In genomic region chr6:96836579-96837137, GRCh38 we compare ENCODE assay signal across 8 cellular contexts. TPM values are rescaled to one million over a fixed set of nuclear protein-coding genes. Genes with fewer than 3 reads are reported as not detected.
A peak's percentile ranks its signal among the peaks of the same experiment; 100 is the strongest.
DNase-seq lines count a peak whose midpoint lies in the region; ATAC-seq and TF ChIP-seq lines count a peak whose summit lies in the region.

No MANE protein-coding gene starts in this region.

- no peak for TF ChIP-seq CTCF in right atrium auricular region (IDR thresholded peaks at IDR 0.05)

- H3K27ac Mint-ChIP-seq in activated T-helper 1 cell treated with anti-CD3 and anti-CD28 coated beads, Interleukin-12 subunit alpha, Interleukin-12 subunit beta, Interleukin-2, Interleukin-4 antibody, amounts not matched to agents 30 ng/mL and 10 ng/mL and 1 ng/mL, durations not matched to agents 14 hours and 24 hours and 36 hours, result peak overlapping the region; percentile 73

- peaks cover 43% of the 10 kb centered on the region for H3K27me3 Mint-ChIP-seq in activated T-helper 1 cell treated with anti-CD3 and anti-CD28 coated beads, Interleukin-12 subunit alpha, Interleukin-12 subunit beta, Interleukin-2, Interleukin-4 antibody, amounts not matched to agents 30 ng/mL and 10 ng/mL and 1 ng/mL, durations not matched to agents 14 hours and 24 hours and 36 hours (ENCODE audit: insufficient read depth)

- no peaks in the 10 kb centered on the region for H3K9me3 Mint-ChIP-seq in activated T-helper 1 cell treated with anti-CD3 and anti-CD28 coated beads, Interleukin-12 subunit alpha, Interleukin-12 subunit beta, Interleukin-2, Interleukin-4 antibody, amounts not matched to agents 30 ng/mL and 10 ng/mL and 1 ng/mL, durations not matched to agents 14 hours and 24 hours and 36 hours

- intact Hi-C loops in activated T-helper 1 cell treated with anti-CD3 and anti-CD28 coated beads, Interleukin-12 subunit alpha, Interleukin-12 subunit beta, Interleukin-2, Interleukin-4 antibody, amounts not matched to agents 30 ng/mL and 10 ng/mL and 1 ng/mL, durations not matched to agents 14 hours and 24 hours and 36 hours (cut with micrococcal nuclease), result loop anchor here (1.0 to 5.0 kb wide), 9 partner anchors 48 to 1259 kb away; partner anchors contain the start of genes KLHL32, MANEA, MMS22L and NDUFAF4

- H3K4me1 Mint-ChIP-seq in activated T-helper 1 cell treated with anti-CD3 and anti-CD28 coated beads, Interleukin-12 subunit alpha, Interleukin-12 subunit beta, Interleukin-2, Interleukin-4 antibody, amounts not matched to agents 30 ng/mL and 10 ng/mL and 1 ng/mL, durations not matched to agents 14 hours and 24 hours and 36 hours (ENCODE audit: low read depth), result peaks cover 41% of the 10 kb centered on the region

- peak overlapping the region; percentile 93 for H3K4me3 Mint-ChIP-seq in activated T-helper 1 cell treated with anti-CD3 and anti-CD28 coated beads, Interleukin-12 subunit alpha, Interleukin-12 subunit beta, Interleukin-2, Interleukin-4 antibody, amounts not matched to agents 30 ng/mL and 10 ng/mL and 1 ng/mL, durations not matched to agents 14 hours and 24 hours and 36 hours

- DNase-seq in NCI-H1105 treated with DMSO at 0.1 percent for 48 hours (lab: John Stamatoyannopoulos, UW) (peak; percentile 38), NCI-H1105 (lab: John Stamatoyannopoulos, UW) (no peak), KBM-7 (peak; percentile 63), right atrium auricular region (ENCODE audit: low spot score) (no peak), skeletal muscle cell (ENCODE audit: low read depth) (no peak), CD1c-positive myeloid dendritic cell (ENCODE audit: extremely low spot score) (no peak)
- no peak for DNase-seq in activated T-helper 1 cell treated with anti-CD3 and anti-CD28 coated beads, Interleukin-12 subunit alpha, Interleukin-12 subunit beta, Interleukin-2, Interleukin-4 antibody, amounts not matched to agents 30 ng/mL and 10 ng/mL and 1 ng/mL, durations not matched to agents 14 hours and 24 hours and 36 hours (ENCODE audit: low spot score)

- peaks cover 2% of the 10 kb centered on the region for H3K36me3 Mint-ChIP-seq in activated T-helper 1 cell treated with anti-CD3 and anti-CD28 coated beads, Interleukin-12 subunit alpha, Interleukin-12 subunit beta, Interleukin-2, Interleukin-4 antibody, amounts not matched to agents 30 ng/mL and 10 ng/mL and 1 ng/mL, durations not matched to agents 14 hours and 24 hours and 36 hours (ENCODE audit: low read depth)

- peak; percentile 18 for ATAC-seq in GM21529 (IDR thresholded peaks at IDR 0.05; ENCODE audit: unreplicated experiment)

- in situ Hi-C loops in KBM-7 (cut with MboI; ENCODE audit: low pct_unique_long_range_greater_than_20kb, low sequenced_read_pairs), result no loop called here

- no peaks in the 10 kb centered on the region for H3K36me3 ChIP-seq in right atrium auricular region

- peak overlapping the region in 1 of 2 donors; percentile 7 for H3K27ac ChIP-seq in right atrium auricular region

- H3K9me3 ChIP-seq in right atrium auricular region, result no peaks in the 10 kb centered on the region

- H3K27me3 ChIP-seq in right atrium auricular region, result no peaks in the 10 kb centered on the region

- H3K4me1 ChIP-seq in right atrium auricular region, result peaks cover 0 to 17% of the 10 kb centered on the region in 2 donors

- peak overlapping the region; percentile 55 to 70 for H3K4me3 ChIP-seq in right atrium auricular region
- peak overlapping the region; percentile 85 for H3K4me3 ChIP-seq in skeletal muscle cell (ENCODE audit: low read depth, low read length)

RNA-seq across cellular contexts. Expression of gene GPR63, which starts 0.6 kb away (rescaled TPM):
- 3.1 and 3.2 TPM in 2 replicates for total RNA-seq in activated T-helper 1 cell treated with anti-CD3 and anti-CD28 coated beads, Interleukin-12 subunit alpha, Interleukin-12 subunit beta, Interleukin-2, Interleukin-4 antibody, amounts not matched to agents 30 ng/mL and 10 ng/mL and 1 ng/mL, durations not matched to agents 14 hours and 24 hours and 36 hours
- total RNA-seq in right atrium auricular region, result under 1 TPM; 0.37 to 0.86 TPM

Comparison
In these comparisons a context has a peak if more than half of its experiments do, and no peak if none do; other contexts are left out.
1. DNase-seq: peak in NCI-H1105 treated with DMSO at 0.1 percent for 48 hours (single experiment) and KBM-7 (single experiment); none in NCI-H1105 (single experiment), activated T-helper 1 cell treated with anti-CD3 and anti-CD28 coated beads, Interleukin-12 subunit alpha, Interleukin-12 subunit beta, Interleukin-2, Interleukin-4 antibody, amounts not matched to agents 30 ng/mL and 10 ng/mL and 1 ng/mL, durations not matched to agents 14 hours and 24 hours and 36 hours (single experiment), right atrium auricular region (single experiment), skeletal muscle cell (single experiment) and CD1c-positive myeloid dendritic cell (single experiment).